Comparison of ENCODE assay signal across 15 cellular contexts in the genomic region with DNA sequence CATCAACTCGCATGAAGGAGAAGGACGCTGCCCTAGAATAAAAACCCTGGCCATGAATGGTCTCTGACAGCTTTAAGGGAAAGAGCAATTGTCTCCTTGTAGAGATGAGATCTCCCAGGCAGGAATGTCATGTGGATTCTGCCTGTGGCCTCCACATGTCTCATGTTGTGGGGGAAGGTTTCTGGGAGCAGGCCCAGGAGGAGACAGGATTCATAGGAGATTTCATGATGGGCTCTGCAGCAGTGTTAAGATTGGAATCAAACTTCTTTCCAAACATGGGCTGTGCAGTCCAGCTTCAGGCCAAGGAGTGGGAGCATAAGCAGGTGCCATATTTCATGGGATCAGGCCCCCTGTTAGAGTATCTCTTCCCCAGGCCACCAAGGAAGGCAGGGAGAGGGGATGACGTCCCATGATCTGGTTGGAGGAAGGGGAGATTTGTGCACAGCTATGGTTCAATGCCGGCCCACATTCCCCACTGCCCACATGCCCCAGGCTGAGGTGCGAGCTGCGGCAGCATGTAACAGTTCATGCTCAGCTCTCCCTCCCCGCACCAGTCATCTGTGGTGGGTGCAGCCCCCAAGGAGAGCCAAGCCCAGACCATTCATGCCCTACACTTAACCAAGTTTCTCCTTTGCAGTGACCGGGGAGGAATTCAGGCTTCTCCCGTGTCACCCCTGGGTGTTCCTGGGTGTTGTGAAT. TPM values are rescaled to one million over a fixed set of nuclear protein-coding genes. Genes with fewer than 3 reads are reported as not detected.
"Had no signal": no experiment of that assay in that cellular context is flagged by ENCODE, and none has a peak within 500 bp of the region (broad histone marks: within the 10 kb centered on the region; RNA-seq: fewer than 3 reads in every experiment).

No MANE protein-coding gene starts in this region.

- H3K27ac ChIP-seq: epithelial cell of prostate, esophagus muscularis mucosa, gastroesophageal sphincter, right atrium auricular region, uterus had no signal

- H3K4me1 ChIP-seq: right atrium auricular region, uterus had no signal

- ATAC-seq: effector memory CD8-positive, alpha-beta T cell; gastroesophageal sphincter; natural killer cell treated with Interleukin-12 subunit alpha and Interleukin-12 subunit beta and Interleukin-15 and Interleukin-18, amount 100 ng/mL, for 72 hours had no signal

- DNase-seq: effector memory CD8-positive, alpha-beta T cell; foreskin fibroblast; glutamatergic neuron; immature natural killer cell; small intestine; stimulated activated CD4-positive, alpha-beta T cell treated with anti-CD3 and anti-CD28 coated beads, Interleukin-12 subunit alpha, Interleukin-12 subunit beta, amount 100 ng/mL, for 4 hours; stimulated activated naive CD4-positive, alpha-beta T cell treated with Interleukin-2 at 50 U/mL for 16 hours; uterus had no signal

- H3K4me3 ChIP-seq: esophagus muscularis mucosa, gastroesophageal sphincter, right atrium auricular region, uterus had no signal

- FAIRE-seq: small intestine had no signal

- H3K36me3 ChIP-seq: esophagus muscularis mucosa, gastroesophageal sphincter, right atrium auricular region, uterus had no signal

- H3K27me3 ChIP-seq: esophagus muscularis mucosa, gastroesophageal sphincter, right atrium auricular region, uterus had no signal

- H3K9me3 ChIP-seq: esophagus muscularis mucosa, gastroesophageal sphincter, right atrium auricular region, uterus had no signal

RNA-seq across cellular contexts. Expression of a gene that starts 42.5 kb away (rescaled TPM):
- total RNA-seq: gastroesophageal sphincter; liver; natural killer cell treated with Interleukin-12 subunit alpha and Interleukin-12 subunit beta and Interleukin-15 and Interleukin-18, amount 100 ng/mL, for 72 hours; omental fat pad; right atrium auricular region; uterus had no signal
- polyA plus RNA-seq: immature natural killer cell, liver, small intestine had no signal
